Comparison of ENCODE assay signal across 15 cellular contexts in genomic region chr10:4780782-4781181, GRCh38. TPM values are rescaled to one million over a fixed set of nuclear protein-coding genes. Genes with fewer than 3 reads are reported as not detected.
DNase-seq lines count a peak whose midpoint lies in the region; TF ChIP-seq lines count a peak whose summit lies in the region.
"Had no signal": no experiment of that assay in that cellular context is flagged by ENCODE, and none has a peak within 500 bp of the region (broad histone marks: within the 10 kb centered on the region; RNA-seq: fewer than 3 reads in every experiment).

No MANE protein-coding gene starts in this region.

- H3K4me1 ChIP-seq in ACC112 (ENCODE audit: control insufficient read depth, insufficient read depth, low read length, unreplicated experiment), result peaks cover 26% of the 10 kb centered on the region
- no peaks in the 10 kb centered on the region for H3K4me1 ChIP-seq in HEK293 (ENCODE audit: control insufficient read depth, insufficient read depth, low read length)
- peaks cover 2% of the 10 kb centered on the region for H3K4me1 ChIP-seq in fibroblast of lung (ENCODE audit: control insufficient read depth, extremely low read depth, insufficient read depth, low read length)
- H3K4me1 ChIP-seq in smooth muscle cell (ENCODE audit: low read depth), result no peaks in the 10 kb centered on the region
- H3K4me1 ChIP-seq: tibial artery had no signal

- H3K9ac ChIP-seq in fibroblast of lung (ENCODE audit: insufficient read depth, low read length) (no peak overlapping the region), smooth muscle cell (ENCODE audit: low read depth) (no peak overlapping the region)

- peaks cover 4% of the 10 kb centered on the region; the same call in 1 of the 2 replicates for H3K36me3 ChIP-seq in ACC112 (ENCODE audit: insufficient read depth, low read length)
- H3K36me3 ChIP-seq in HEK293 (ENCODE audit: control insufficient read depth in 2 of 2, insufficient read depth in 1 of 2, low read length in 2 of 2), result no peaks in the 10 kb centered on the region
- H3K36me3 ChIP-seq in fibroblast of lung (ENCODE audit: control insufficient read depth, insufficient read depth, low read length), result no peaks in the 10 kb centered on the region
- H3K36me3 ChIP-seq in smooth muscle cell (ENCODE audit: low read depth), result no peaks in the 10 kb centered on the region
- H3K36me3 ChIP-seq: tibial artery had no signal

- CTCF ChIA-PET in HEK293 (lab: Yijun Ruan, JAX), result interaction anchor here (1.0 to 3.0 kb wide), 2 partner anchors 9 to 10 kb away, joined by 3 to 14 read pairs; no protein-coding TSS in a partner anchor

- POLR2A ChIA-PET in HEK293 (lab: Yijun Ruan, JAX), result no interaction called here

- WGBS in smooth muscle cell (ENCODE audit: low lambda C conversion rate), result 61% methylated on average over 6 of the region's 6 CpGs

- no peaks in the 10 kb centered on the region for H3F3A ChIP-seq in smooth muscle cell (ENCODE audit: low read depth)

- H3K4me3 ChIP-seq in ACC112 (ENCODE audit: low read depth, low read length), result no peak overlapping the region
- H3K4me3 ChIP-seq in HEK293 (ENCODE audit: low read depth, low read length), result no peak overlapping the region
- no peak overlapping the region for H3K4me3 ChIP-seq in fibroblast of lung (replicated peaks in 1 of 4; ENCODE audit: control extremely low read depth in 1 of 4, insufficient read depth in 1 of 4, low read depth in 3 of 4, low read length in 4 of 4)
- H3K4me3 ChIP-seq in smooth muscle cell, result no peak overlapping the region
- H3K4me3 ChIP-seq: tibial artery had no signal

- H4K20me1 ChIP-seq in fibroblast of lung (ENCODE audit: control insufficient read depth, extremely low read depth, insufficient read depth, low read length) (no peaks in the 10 kb centered on the region), smooth muscle cell (ENCODE audit: low read depth) (no peaks in the 10 kb centered on the region)

- H3K27ac ChIP-seq in ACC112 (ENCODE audit: low read depth, low read length), result 0 out of 2 replicates have a peak overlapping the region, but pooled peaks have one; percentile 3
- no peak overlapping the region for H3K27ac ChIP-seq in HEK293 (ENCODE audit: extremely low read depth, low read depth, low read length)
- H3K27ac ChIP-seq in fibroblast of lung (ENCODE audit: insufficient read depth, low read length), result no peak overlapping the region
- H3K27ac ChIP-seq in smooth muscle cell (ENCODE audit: low read depth), result no peak overlapping the region
- H3K27ac ChIP-seq: tibial artery had no signal

- DNase-seq in SW480 (ENCODE audit: low spot score), result peak; percentile 48
- peak; percentile 48 to 77 for DNase-seq in fibroblast of lung (ENCODE audit: low read depth in 2 of 2)
- no peak for DNase-seq in HK-2 (ENCODE audit: unreplicated experiment)
- DNase-seq in HuH-7.5 (ENCODE audit: low spot score), result no peak
- no peak for DNase-seq in smooth muscle cell (lab: John Stamatoyannopoulos, UW; ENCODE audit: unreplicated experiment)
- no peak for DNase-seq in 8988T
- DNase-seq: AML-193; aorta; DMS153; effector CD4-positive, alpha-beta T cell; glutamatergic neuron; tibial artery had no signal

- no peaks in the 10 kb centered on the region for H3K9me3 ChIP-seq in HEK293 (ENCODE audit: control insufficient read depth, insufficient read depth, low read depth, low read length)
- H3K9me3 ChIP-seq in fibroblast of lung (ENCODE audit: control insufficient read depth, insufficient read depth, low read depth, low read length), result no peaks in the 10 kb centered on the region
- no peaks in the 10 kb centered on the region for H3K9me3 ChIP-seq in smooth muscle cell (replicated peaks; ENCODE audit: low read depth)
- H3K9me3 ChIP-seq: tibial artery had no signal

- H3K4me2 ChIP-seq in fibroblast of lung (ENCODE audit: extremely low read depth, insufficient read depth, low read length), result no peak overlapping the region
- H3K4me2 ChIP-seq in smooth muscle cell, result no peak overlapping the region

- no peaks in the 10 kb centered on the region for H3K27me3 ChIP-seq in ACC112 (ENCODE audit: insufficient read depth, low read length)
- H3K27me3 ChIP-seq in fibroblast of lung (ENCODE audit: control insufficient read depth, insufficient read depth, low read length), result no peaks in the 10 kb centered on the region
- H3K27me3 ChIP-seq in smooth muscle cell (ENCODE audit: low read depth), result no peaks in the 10 kb centered on the region
- H3K27me3 ChIP-seq: tibial artery had no signal

- no peaks in the 10 kb centered on the region for H3K79me2 ChIP-seq in ACC112 (ENCODE audit: control insufficient read depth, insufficient read depth, low read length, unreplicated experiment)
- no peaks in the 10 kb centered on the region for H3K79me2 ChIP-seq in fibroblast of lung (ENCODE audit: control insufficient read depth, insufficient read depth, low read length)
- H3K79me2 ChIP-seq in smooth muscle cell (ENCODE audit: low read depth), result no peaks in the 10 kb centered on the region

- H2AFZ ChIP-seq in ACC112 (ENCODE audit: low read length, unreplicated experiment) (peak overlapping the region; percentile 42), fibroblast of lung (ENCODE audit: low read length) (no peak overlapping the region), smooth muscle cell (ENCODE audit: low read depth) (no peak overlapping the region)

- no peak for TF ChIP-seq CTCF in HEK293 (tag by site-specific recombination; IDR thresholded peaks at IDR 0.05)
- TF ChIP-seq CTCF in fibroblast of lung (conservative IDR thresholded peaks at IDR 0.05 in 1 of 2, IDR thresholded peaks at IDR 0.05 in 1 of 2; ENCODE audit: low read depth in 1 of 2, low read length in 2 of 2), result no peak
- TF ChIP-seq CTCF in smooth muscle cell (IDR thresholded peaks at IDR 0.05; ENCODE audit: borderline replicate concordance, insufficient read depth, poor library complexity, severe bottlenecking), result no peak

TF ChIP-seq in HEK293, 187 proteins besides CTCF, POLR2A, EP300 and RAD21 (continues in another document):
- TF ChIP-seq ZNF24 (tag by site-specific recombination; IDR thresholded peaks at IDR 0.05), result 0 out of 2 replicates have a peak, but pooled peaks have one; percentile 35
- TF ChIP-seq ZNF621 (tag by site-specific recombination; IDR thresholded peaks at IDR 0.05), result no peak
- 0 out of 2 replicates have a peak, but pooled peaks have one; percentile 18 for TF ChIP-seq ZNF76 (tag by site-specific recombination; IDR thresholded peaks at IDR 0.05; ENCODE audit: borderline replicate concordance, low read depth)
- no peak for TF ChIP-seq REPIN1 (tag by site-specific recombination; IDR thresholded peaks at IDR 0.05; ENCODE audit: low read depth)
- no peak for TF ChIP-seq PRDM2 (tag by site-specific recombination; IDR thresholded peaks at IDR 0.05; ENCODE audit: borderline replicate concordance)
- no peak for TF ChIP-seq FEZF1 (tag by site-specific recombination; IDR thresholded peaks at IDR 0.05)
- TF ChIP-seq SCRT1 (tag by site-specific recombination; IDR thresholded peaks at IDR 0.05; ENCODE audit: borderline replicate concordance), result no peak

RNA-seq across cellular contexts. Expression of gene AKR1E2, which starts 45.2 kb away (rescaled TPM):
- total RNA-seq in fibroblast of lung, result 5.6 and 11.7 TPM in 2 replicates
- polyA plus RNA-seq in fibroblast of lung, result 2.2 and 2.3 TPM in 2 replicates
- polyA plus RNA-seq in fibroblast of lung (2012), result 1.5 and 2.3 TPM in 2 replicates
- polyA minus RNA-seq in fibroblast of lung (ENCODE audit: low replicate concordance), result 20.2 TPM in 1 of 2 replicates, not detected in the other
- 3.2 and 7.2 TPM in 2 replicates for total RNA-seq in smooth muscle cell
- polyA plus RNA-seq in smooth muscle cell, result 2.3 and 3.0 TPM in 2 replicates
- total RNA-seq: myocyte had no signal

Comparison
In these comparisons a context has a peak if more than half of its experiments do, and no peak if none do; other contexts are left out.
1. DNase-seq: peak in SW480 (single experiment) and fibroblast of lung (2 of 2); none in HK-2 (single experiment), HuH-7.5 (single experiment), smooth muscle cell (single experiment) and 8988T (single experiment).